9 cellular contexts compared by ENCODE assay signal in the genomic region with DNA sequence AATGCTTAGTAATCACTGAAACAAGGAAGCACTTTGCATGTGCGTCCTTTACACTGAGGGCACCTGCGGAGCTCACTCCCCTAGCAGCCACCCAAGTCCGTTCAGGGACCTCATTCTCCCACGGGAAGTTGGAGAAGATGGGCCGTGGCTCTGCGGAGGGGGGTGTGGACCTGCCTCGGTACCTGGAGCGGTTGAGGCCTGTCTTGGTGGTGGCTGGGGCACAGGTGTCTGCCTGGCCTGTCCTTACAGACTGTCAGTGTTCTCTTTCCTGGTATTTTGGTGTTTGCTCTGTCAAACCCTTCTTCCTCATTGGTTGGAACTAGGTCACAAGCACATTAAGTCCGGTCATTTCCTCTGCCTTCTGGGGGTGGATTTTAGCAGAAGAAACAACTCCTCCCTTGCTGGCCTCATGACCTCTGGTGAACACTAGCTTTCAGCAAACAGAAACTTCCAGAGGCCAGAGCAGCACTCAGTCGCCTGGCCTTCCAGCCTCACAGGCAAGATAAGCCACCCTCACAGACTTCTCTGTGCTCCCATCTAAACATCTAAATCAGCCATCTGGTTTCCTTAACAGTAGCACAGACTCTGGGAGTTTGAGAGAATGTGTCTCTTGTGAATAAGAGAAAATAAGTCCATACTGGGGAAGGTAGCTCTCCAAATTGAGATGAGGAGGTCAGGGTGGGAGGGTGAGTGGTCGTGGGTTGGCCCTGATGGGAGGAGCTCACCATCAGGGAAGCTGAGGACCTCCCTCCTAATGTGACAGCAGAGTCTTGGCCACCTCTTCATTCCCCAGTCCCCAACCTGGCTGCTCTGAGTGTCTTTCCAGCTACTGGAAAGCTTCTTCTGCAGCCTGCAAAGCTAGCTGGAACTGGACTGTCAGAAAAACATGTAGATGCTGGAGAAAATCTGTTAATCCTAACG. TPM values are rescaled to one million over a fixed set of nuclear protein-coding genes. Genes with fewer than 3 reads are reported as not detected.
DNase-seq lines count a peak whose midpoint lies in the region; ATAC-seq and TF ChIP-seq lines count a peak whose summit lies in the region.
"Had no signal": no experiment of that assay in that cellular context is flagged by ENCODE, and none has a peak within 500 bp of the region (broad histone marks: within the 10 kb centered on the region; RNA-seq: fewer than 3 reads in every experiment).

No MANE protein-coding gene starts in this region.

- intact Hi-C loops in CD14-positive monocyte (cut with micrococcal nuclease) = loop anchor here in 1 of 2 donors (10.0 kb wide), 1 partner anchor 47 kb away; a partner anchor contains a TSS
- intact Hi-C loops in OCI-LY7 (cut with micrococcal nuclease; ENCODE audit: unreplicated experiment) = no loop called here
- intact Hi-C loops in esophagus muscularis mucosa (cut with DNase I) = no loop called here

- H3K36me3 Mint-ChIP-seq in CD14-positive monocyte (peaks cover 55 to 74% of the 10 kb centered on the region in 2 donors), nephron progenitor cell (ENCODE audit: low read depth) (peaks cover 14% of the 10 kb centered on the region), WTC11 (no peaks in the 10 kb centered on the region)

- DNase-seq in CD14-positive monocyte (ENCODE audit: low spot score) (peak; percentile 70), OCI-LY7 (ENCODE audit: low spot score) (peak; percentile 10), esophagus muscularis mucosa (ENCODE audit: extremely low spot score) (peak; percentile 93), nephron progenitor cell (no peak), DMS 273 (lab: John Stamatoyannopoulos, UW; ENCODE audit: unreplicated experiment) (no peak), WTC11 (ENCODE audit: low spot score) (no peak)
- DNase-seq in stimulated activated CD4-positive, alpha-beta T cell treated with anti-CD3 and anti-CD28 coated beads, Interleukin-2, amount 100 ng/mL, for 24 hours = no peak

- no TSS peak for BruUV-seq in OCI-LY7 (replicated peaks; lab: Mats Ljungman, UMichigan)

- H3K4me1 ChIP-seq in OCI-LY7 (ENCODE audit: insufficient read depth, low read length, poor library complexity, severe bottlenecking) (peaks cover 4% of the 10 kb centered on the region), esophagus muscularis mucosa (peaks cover 20 to 41% (median 36%) of the 10 kb centered on the region in 4 donors)

- H3K27me3 ChIP-seq in esophagus muscularis mucosa = no peaks in the 10 kb centered on the region

- H3K9me3 ChIP-seq in OCI-LY7 (ENCODE audit: low read length) (no peaks in the 10 kb centered on the region), esophagus muscularis mucosa (no peaks in the 10 kb centered on the region)

- H3K9me3 Mint-ChIP-seq in CD14-positive monocyte = no peaks in the 10 kb centered on the region
- H3K9me3 Mint-ChIP-seq in nephron progenitor cell = no peaks in the 10 kb centered on the region
- H3K9me3 Mint-ChIP-seq in WTC11 = no peaks in the 10 kb centered on the region
- H3K9me3 Mint-ChIP-seq: central memory CD8-positive, alpha-beta T cell had no signal

- no peak overlapping the region; the same call in 1 of the 2 replicates for H3K4me2 ChIP-seq in OCI-LY7 (ENCODE audit: low read length)

- POLR2A ChIA-PET in OCI-LY7 (lab: Charles Lee) = interaction anchor here (0.5 kb wide), 1 partner anchor 157 kb away, joined by 4 read pairs; no protein-coding TSS in a partner anchor
- POLR2A ChIA-PET in WTC11 (lab: Charles Lee) = no interaction called here

- no peaks in the 10 kb centered on the region for H3K79me2 ChIP-seq in OCI-LY7 (ENCODE audit: insufficient read depth, low read depth, low read length)

- H3K27ac Mint-ChIP-seq in CD14-positive monocyte (peak overlapping the region; percentile 92 to 96 (median 93)), nephron progenitor cell (peak overlapping the region; percentile 86), WTC11 (no peak overlapping the region)

- no peak for TF ChIP-seq CTCF in CD14-positive monocyte (IDR thresholded peaks at IDR 0.05)
- TF ChIP-seq CTCF in OCI-LY7 (conservative IDR thresholded peaks at IDR 0.05; ENCODE audit: low read length) = no peak
- TF ChIP-seq CTCF in esophagus muscularis mucosa (IDR thresholded peaks at IDR 0.05) = no peak
- no peak for TF ChIP-seq CTCF in nephron progenitor cell (IDR thresholded peaks at IDR 0.05)
- no peak for TF ChIP-seq CTCF in WTC11 (IDR thresholded peaks at IDR 0.05)

- H3K9me2 ChIP-seq in OCI-LY7 (ENCODE audit: insufficient read depth, low read length) = no peaks in the 10 kb centered on the region

- H4K20me1 ChIP-seq in OCI-LY7 (ENCODE audit: insufficient read depth, low read length) = no peaks in the 10 kb centered on the region

- H3K4me3 Mint-ChIP-seq in CD14-positive monocyte (peak overlapping the region; percentile 12 to 57), nephron progenitor cell (peak overlapping the region; percentile 64), WTC11 (no peak overlapping the region)
- H3K4me3 Mint-ChIP-seq: central memory CD8-positive, alpha-beta T cell had no signal

- no peak overlapping the region for H3K4me3 ChIP-seq in OCI-LY7 (ENCODE audit: low read depth, low read length, poor library complexity, severe bottlenecking)
- H3K4me3 ChIP-seq in esophagus muscularis mucosa = no peak overlapping the region

- H3K27ac ChIP-seq in OCI-LY7 (ENCODE audit: low read depth, low read length, poor library complexity, severe bottlenecking) = no peak overlapping the region
- H3K27ac ChIP-seq in esophagus muscularis mucosa (replicated peaks in 1 of 4) = peak overlapping the region; percentile 56 to 82 (median 64)

- H3K36me3 ChIP-seq in OCI-LY7 (ENCODE audit: insufficient read depth, low read length) (peaks cover 18% of the 10 kb centered on the region), esophagus muscularis mucosa (peaks cover 15 to 73% (median 32%) of the 10 kb centered on the region in 4 donors)

- H3K27me3 Mint-ChIP-seq in CD14-positive monocyte (ENCODE audit: low read depth in 3 of 3) (no peaks in the 10 kb centered on the region), nephron progenitor cell (ENCODE audit: low read depth, poor library complexity) (no peaks in the 10 kb centered on the region), WTC11 (ENCODE audit: low read depth) (no peaks in the 10 kb centered on the region)
- H3K27me3 Mint-ChIP-seq: central memory CD8-positive, alpha-beta T cell had no signal

- CTCF ChIA-PET in OCI-LY7 (lab: Charles Lee; ENCODE audit: unreplicated experiment) = no interaction called here
- CTCF ChIA-PET in WTC11 (lab: Charles Lee) = interaction anchor here (0.7 to 4.2 kb wide), 7 partner anchors 8 to 236 kb away, joined by 3 to 19 read pairs (median 5); a partner anchor contains a TSS

- TF ChIP-seq EP300 in esophagus muscularis mucosa (IDR thresholded peaks at IDR 0.05) = no peak

- TF ChIP-seq POLR2A in esophagus muscularis mucosa (IDR thresholded peaks at IDR 0.05; ENCODE audit: low read depth) = no peak

- ATAC-seq in HG03457 (IDR thresholded peaks at IDR 0.05; ENCODE audit: unreplicated experiment) (no peak), WTC11 (no peak)

- H3K4me1 Mint-ChIP-seq in CD14-positive monocyte (peaks cover 49% of the 10 kb centered on the region), nephron progenitor cell (peaks cover 33% of the 10 kb centered on the region), WTC11 (no peaks in the 10 kb centered on the region)

- WGBS in esophagus muscularis mucosa = 40% methylated on average over 4 of the region's 12 CpGs

- H2AFZ ChIP-seq in OCI-LY7 (ENCODE audit: low read length) = no peak overlapping the region

TF ChIP-seq in WTC11, 78 proteins besides CTCF, POLR2A, EP300 and RAD21:
- TF ChIP-seq, protein P1, sequence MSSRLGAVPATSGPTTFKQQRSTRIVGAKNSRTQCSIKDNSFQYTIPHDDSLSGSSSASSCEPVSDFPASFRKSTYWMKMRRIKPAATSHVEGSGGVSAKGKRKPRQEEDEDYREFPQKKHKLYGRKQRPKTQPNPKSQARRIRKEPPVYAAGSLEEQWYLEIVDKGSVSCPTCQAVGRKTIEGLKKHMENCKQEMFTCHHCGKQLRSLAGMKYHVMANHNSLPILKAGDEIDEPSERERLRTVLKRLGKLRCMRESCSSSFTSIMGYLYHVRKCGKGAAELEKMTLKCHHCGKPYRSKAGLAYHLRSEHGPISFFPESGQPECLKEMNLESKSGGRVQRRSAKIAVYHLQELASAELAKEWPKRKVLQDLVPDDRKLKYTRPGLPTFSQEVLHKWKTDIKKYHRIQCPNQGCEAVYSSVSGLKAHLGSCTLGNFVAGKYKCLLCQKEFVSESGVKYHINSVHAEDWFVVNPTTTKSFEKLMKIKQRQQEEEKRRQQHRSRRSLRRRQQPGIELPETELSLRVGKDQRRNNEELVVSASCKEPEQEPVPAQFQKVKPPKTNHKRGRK (CRISPR knock-in tag; IDR thresholded peaks at IDR 0.05; ENCODE audit: borderline replicate concordance) = no peak
- TF ChIP-seq, protein P2, sequence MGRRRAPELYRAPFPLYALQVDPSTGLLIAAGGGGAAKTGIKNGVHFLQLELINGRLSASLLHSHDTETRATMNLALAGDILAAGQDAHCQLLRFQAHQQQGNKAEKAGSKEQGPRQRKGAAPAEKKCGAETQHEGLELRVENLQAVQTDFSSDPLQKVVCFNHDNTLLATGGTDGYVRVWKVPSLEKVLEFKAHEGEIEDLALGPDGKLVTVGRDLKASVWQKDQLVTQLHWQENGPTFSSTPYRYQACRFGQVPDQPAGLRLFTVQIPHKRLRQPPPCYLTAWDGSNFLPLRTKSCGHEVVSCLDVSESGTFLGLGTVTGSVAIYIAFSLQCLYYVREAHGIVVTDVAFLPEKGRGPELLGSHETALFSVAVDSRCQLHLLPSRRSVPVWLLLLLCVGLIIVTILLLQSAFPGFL (CRISPR knock-in tag; IDR thresholded peaks at IDR 0.05; ENCODE audit: borderline replicate concordance) = no peak
- TF ChIP-seq CREB1 (CRISPR knock-in tag; IDR thresholded peaks at IDR 0.05) (no peak), OVOL2 (CRISPR knock-in tag; IDR thresholded peaks at IDR 0.05; ENCODE audit: borderline replicate concordance) (no peak), ATF1 (CRISPR knock-in tag; IDR thresholded peaks at IDR 0.05) (no peak), NFATC4 (CRISPR knock-in tag; IDR thresholded peaks at IDR 0.05) (no peak), ZBTB21 (CRISPR knock-in tag; IDR thresholded peaks at IDR 0.05; ENCODE audit: borderline replicate concordance) (no peak)

RNA-seq across cellular contexts. Expression of a gene that starts 8.6 kb away (rescaled TPM):
- polyA plus RNA-seq in CD14-positive monocyte = 10 to 100 TPM; 28.9 to 32.8 TPM
- total RNA-seq in OCI-LY7 (2014; rRNA removed; shearing (Covaris generic)) = 9.7 and 12.7 TPM in 2 replicates
- 26.9 and 33.2 TPM in 2 replicates for total RNA-seq in OCI-LY7 (2022)
- 10 to 100 TPM; 21.2 to 33.6 (median 26.4) TPM for total RNA-seq in esophagus muscularis mucosa
- 13.3 to 14.7 TPM (median 14.0 TPM) in 3 replicates for total RNA-seq in WTC11 (2021)

RNA-seq across cellular contexts. Expression of a gene that starts 8.8 kb away (rescaled TPM):
- 10 to 100 TPM; 22.8 to 38.2 TPM for polyA plus RNA-seq in CD14-positive monocyte
- total RNA-seq in OCI-LY7 (2014; rRNA removed; shearing (Covaris generic)) = 43.9 and 46.9 TPM in 2 replicates
- total RNA-seq in OCI-LY7 (2022) = 95.7 and 100 TPM in 2 replicates
- 100 to 1,000 TPM in 1 of 4 donors, 10 to 100 TPM in 3; 69.8 to 115 (median 82.3) TPM for total RNA-seq in esophagus muscularis mucosa
- 43.9 to 45.5 TPM (median 45.1 TPM) in 3 replicates for total RNA-seq in WTC11 (2021)

RNA-seq across cellular contexts. Expression of a gene that starts 49.8 kb away (rescaled TPM):
- 10 to 100 TPM; 29.4 to 37.5 TPM for polyA plus RNA-seq in CD14-positive monocyte
- total RNA-seq in OCI-LY7 (2014; rRNA removed; shearing (Covaris generic)) = 47.5 and 57.7 TPM in 2 replicates
- total RNA-seq in OCI-LY7 (2022) = 70.9 and 73.4 TPM in 2 replicates
- 10 to 100 TPM; 34.9 to 56.2 (median 47.9) TPM for total RNA-seq in esophagus muscularis mucosa
- total RNA-seq in WTC11 (2021) = 113 to 115 TPM (median 114 TPM) in 3 replicates

Comparison
In these comparisons a context has a peak if more than half of its experiments do, and no peak if none do; other contexts are left out.
1. DNase-seq: peak in CD14-positive monocyte (single experiment), OCI-LY7 (single experiment) and esophagus muscularis mucosa (single experiment); none in nephron progenitor cell (single experiment), DMS 273 (single experiment), WTC11 (single experiment) and stimulated activated CD4-positive, alpha-beta T cell treated with anti-CD3 and anti-CD28 coated beads, Interleukin-2, amount 100 ng/mL, for 24 hours (0 of 2).